8 cellular contexts compared by ENCODE assay signal in genomic region chr17:5124125-5124760, GRCh38. TPM values are rescaled to one million over a fixed set of nuclear protein-coding genes. Genes with fewer than 3 reads are reported as not detected.
DNase-seq lines count a peak whose midpoint lies in the region; ATAC-seq and TF ChIP-seq lines count a peak whose summit lies in the region.
"Not testable (repeated sequence)": the region's sequence is repeated elsewhere in the genome, so short reads cannot be mapped to it uniquely, and the experiment has no call there.
"Had no signal": no experiment of that assay in that cellular context is flagged by ENCODE, and none has a peak within 500 bp of the region (broad histone marks: within the 10 kb centered on the region; RNA-seq: fewer than 3 reads in every experiment).

No MANE protein-coding gene starts in this region.

- H3K27ac ChIP-seq in Panc1 (ENCODE audit: low read length); upper lobe of right lung: not testable (repeated sequence)

- H3K9me3 ChIP-seq in Panc1 (ENCODE audit: control insufficient read depth, insufficient read depth, low read depth, low read length); upper lobe of right lung: not testable (repeated sequence)

- H3K27ac Mint-ChIP-seq in activated T-cell treated with anti-CD3 and anti-CD28 coated beads, Interleukin-2, amount 50 U/mL, for 24 hours; neural crest cell (ENCODE audit: unreplicated experiment): not testable (repeated sequence)
- H3K27ac Mint-ChIP-seq in glutamatergic neuron (ENCODE audit: unreplicated experiment): peak overlapping the region; percentile 7

- intact Hi-C loops in Panc1 (cut with micrococcal nuclease; ENCODE audit: unreplicated experiment); sciatic nerve (cut with DNase I); upper lobe of right lung (cut with DNase I): not testable (repeated sequence)

- not testable (repeated sequence) for TF ChIP-seq CTCF in Panc1 (IDR thresholded peaks at IDR 0.05); glutamatergic neuron (IDR thresholded peaks at IDR 0.05; ENCODE audit: partially characterized antibody, unreplicated experiment); neural crest cell (conservative IDR thresholded peaks at IDR 0.05); upper lobe of right lung (IDR thresholded peaks at IDR 0.05)

- POLR2A ChIA-PET in Panc1 (lab: Charles Lee): not testable (repeated sequence)

- H3K4me1 ChIP-seq in Panc1 (ENCODE audit: control insufficient read depth, insufficient read depth, low read length); upper lobe of right lung: not testable (repeated sequence)

- H3K36me3 ChIP-seq in Panc1 (ENCODE audit: control insufficient read depth, insufficient read depth, low read length); upper lobe of right lung: not testable (repeated sequence)

- H3K4me3 ChIP-seq in Panc1 (ENCODE audit: low read depth in 2 of 2, low read length in 2 of 2); upper lobe of right lung: not testable (repeated sequence)

- not testable (repeated sequence) for BruUV-seq in Panc1 (replicated peaks; lab: Mats Ljungman, UMichigan)

- DNase-seq in Panc1 (ENCODE audit: low read depth, low spot score); glutamatergic neuron; neural crest cell (ENCODE audit: low read depth, low spot score): not testable (repeated sequence)
- peak; percentile 23 for DNase-seq in activated T-cell treated with anti-CD3 and anti-CD28 coated beads, Interleukin-2, amount 50 U/mL, for 24 hours
- DNase-seq in mesenteric fat pad (ENCODE audit: low spot score): peak; percentile 69
- peak; percentile 36 for DNase-seq in sciatic nerve (ENCODE audit: low spot score)
- DNase-seq in upper lobe of right lung: peak; percentile 30

- not testable (repeated sequence) for H3K4me3 Mint-ChIP-seq in activated T-cell treated with anti-CD3 and anti-CD28 coated beads, Interleukin-2, amount 50 U/mL, for 24 hours
- H3K4me3 Mint-ChIP-seq in glutamatergic neuron (ENCODE audit: unreplicated experiment): peak overlapping the region; percentile 23
- peak overlapping the region; percentile 24 for H3K4me3 Mint-ChIP-seq in neural crest cell

- not testable (repeated sequence) for H3K4me1 Mint-ChIP-seq in activated T-cell treated with anti-CD3 and anti-CD28 coated beads, Interleukin-2, amount 50 U/mL, for 24 hours (ENCODE audit: low read depth); glutamatergic neuron (ENCODE audit: low read depth, unreplicated experiment); neural crest cell

- ATAC-seq in Panc1 (peak; percentile 12; the same call in 1 of the 2 replicates), upper lobe of right lung (peak; percentile 14)
- not testable (repeated sequence) for ATAC-seq in sciatic nerve

- not testable (repeated sequence) for H3K36me3 Mint-ChIP-seq in activated T-cell treated with anti-CD3 and anti-CD28 coated beads, Interleukin-2, amount 50 U/mL, for 24 hours (ENCODE audit: low read depth); glutamatergic neuron (ENCODE audit: unreplicated experiment); neural crest cell (ENCODE audit: low read depth)

- H3K27me3 Mint-ChIP-seq in activated T-cell treated with anti-CD3 and anti-CD28 coated beads, Interleukin-2, amount 50 U/mL, for 24 hours: peaks cover 52% of the 10 kb centered on the region
- H3K27me3 Mint-ChIP-seq in glutamatergic neuron (ENCODE audit: unreplicated experiment): peaks cover 13% of the 10 kb centered on the region
- not testable (repeated sequence) for H3K27me3 Mint-ChIP-seq in neural crest cell (ENCODE audit: low read depth)

- in situ Hi-C loops in Panc1 (cut with HindIII; ENCODE audit: low pct_unique_long_range_greater_than_20kb, low sequenced_read_pairs): not testable (repeated sequence)

- not testable (repeated sequence) for H3K9me3 Mint-ChIP-seq in activated T-cell treated with anti-CD3 and anti-CD28 coated beads, Interleukin-2, amount 50 U/mL, for 24 hours; glutamatergic neuron (ENCODE audit: unreplicated experiment); neural crest cell

- CTCF ChIA-PET in Panc1 (lab: Charles Lee): not testable (repeated sequence)

- H3K27me3 ChIP-seq in Panc1 (ENCODE audit: control insufficient read depth, insufficient read depth, low read length): not testable (repeated sequence)
- H3K27me3 ChIP-seq in upper lobe of right lung: peaks cover 11% of the 10 kb centered on the region

RNA-seq across cellular contexts. Expression of gene USP6, which starts 8.4 kb away (rescaled TPM):
- 0.08 TPM for total RNA-seq in Panc1 (2021; ENCODE audit: unreplicated experiment)
- 0.29 TPM for polyA plus RNA-seq in Panc1 (2012; ENCODE audit: insufficient read length)
- 4.7 TPM for total RNA-seq in glutamatergic neuron (ENCODE audit: unreplicated experiment)
- 0.26 TPM for total RNA-seq in mesenteric fat pad
- total RNA-seq in neural crest cell: 0.26 and 0.30 TPM in 2 replicates
- total RNA-seq in sciatic nerve: 0.31 TPM
- 0.14 TPM for total RNA-seq in upper lobe of right lung
- total RNA-seq: PC-3 had no signal

RNA-seq across cellular contexts. Expression of gene ZNF232, which starts 12.6 kb away (rescaled TPM):
- total RNA-seq in Panc1 (2021; ENCODE audit: unreplicated experiment) (8.7 TPM), glutamatergic neuron (ENCODE audit: unreplicated experiment) (44.5 TPM), mesenteric fat pad (4.6 TPM), neural crest cell (41.9 and 43.9 TPM in 2 replicates), sciatic nerve (10.0 TPM), upper lobe of right lung (8.0 TPM)
- 6.8 TPM for polyA plus RNA-seq in Panc1 (2012; ENCODE audit: insufficient read length)

RNA-seq across cellular contexts. Expression of gene ZFP3, which starts 46.0 kb away (rescaled TPM):
- total RNA-seq in Panc1 (2021; ENCODE audit: unreplicated experiment) (not detected), glutamatergic neuron (ENCODE audit: unreplicated experiment) (4.9 TPM), mesenteric fat pad (4.2 TPM), neural crest cell (0.11 and 0.12 TPM in 2 replicates), sciatic nerve (6.6 TPM), upper lobe of right lung (6.7 TPM)
- polyA plus RNA-seq in Panc1 (2012; ENCODE audit: insufficient read length): not detected
